ENCODE assay signal across 1 cellular context in genomic region chr2:24049485-24050021, GRCh38.
A peak's percentile ranks its signal among the peaks of the same experiment; 100 is the strongest.
TF ChIP-seq lines count a peak whose summit lies in the region.

TSS of gene FKBP1B (plus strand) at chr2:24049741. CDS start at chr2:24049850, 109 bp downstream.

TF ChIP-seq in HepG2, 621 proteins besides CTCF, POLR2A, EP300 and RAD21 (continued from another document and continues in another):
- no peak for TF ChIP-seq MLXIP (CRISPR knock-in tag; IDR thresholded peaks at IDR 0.05; ENCODE audit: borderline replicate concordance)
- TF ChIP-seq, protein P1, sequence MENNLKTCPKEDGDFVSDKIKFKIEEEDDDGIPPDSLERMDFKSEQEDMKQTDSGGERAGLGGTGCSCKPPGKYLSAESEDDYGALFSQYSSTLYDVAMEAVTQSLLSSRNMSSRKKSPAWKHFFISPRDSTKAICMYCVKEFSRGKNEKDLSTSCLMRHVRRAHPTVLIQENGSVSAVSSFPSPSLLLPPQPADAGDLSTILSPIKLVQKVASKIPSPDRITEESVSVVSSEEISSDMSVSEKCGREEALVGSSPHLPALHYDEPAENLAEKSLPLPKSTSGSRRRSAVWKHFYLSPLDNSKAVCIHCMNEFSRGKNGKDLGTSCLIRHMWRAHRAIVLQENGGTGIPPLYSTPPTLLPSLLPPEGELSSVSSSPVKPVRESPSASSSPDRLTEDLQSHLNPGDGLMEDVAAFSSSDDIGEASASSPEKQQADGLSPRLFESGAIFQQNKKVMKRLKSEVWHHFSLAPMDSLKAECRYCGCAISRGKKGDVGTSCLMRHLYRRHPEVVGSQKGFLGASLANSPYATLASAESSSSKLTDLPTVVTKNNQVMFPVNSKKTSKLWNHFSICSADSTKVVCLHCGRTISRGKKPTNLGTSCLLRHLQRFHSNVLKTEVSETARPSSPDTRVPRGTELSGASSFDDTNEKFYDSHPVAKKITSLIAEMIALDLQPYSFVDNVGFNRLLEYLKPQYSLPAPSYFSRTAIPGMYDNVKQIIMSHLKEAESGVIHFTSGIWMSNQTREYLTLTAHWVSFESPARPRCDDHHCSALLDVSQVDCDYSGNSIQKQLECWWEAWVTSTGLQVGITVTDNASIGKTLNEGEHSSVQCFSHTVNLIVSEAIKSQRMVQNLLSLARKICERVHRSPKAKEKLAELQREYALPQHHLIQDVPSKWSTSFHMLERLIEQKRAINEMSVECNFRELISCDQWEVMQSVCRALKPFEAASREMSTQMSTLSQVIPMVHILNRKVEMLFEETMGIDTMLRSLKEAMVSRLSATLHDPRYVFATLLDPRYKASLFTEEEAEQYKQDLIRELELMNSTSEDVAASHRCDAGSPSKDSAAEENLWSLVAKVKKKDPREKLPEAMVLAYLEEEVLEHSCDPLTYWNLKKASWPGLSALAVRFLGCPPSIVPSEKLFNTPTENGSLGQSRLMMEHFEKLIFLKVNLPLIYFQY (CRISPR knock-in tag; IDR thresholded peaks at IDR 0.05; ENCODE audit: borderline replicate concordance) = no peak
- TF ChIP-seq SALL1 (CRISPR knock-in tag; IDR thresholded peaks at IDR 0.05) = peak; percentile 49; the same call in 1 of the 2 replicates
- TF ChIP-seq ZNF101 (CRISPR knock-in tag; IDR thresholded peaks at IDR 0.05; ENCODE audit: borderline replicate concordance, low read depth) = 0 out of 2 replicates have a peak, but pooled peaks have one; percentile 55
- peak; percentile 93 for TF ChIP-seq SP4 (CRISPR knock-in tag; IDR thresholded peaks at IDR 0.05)
- no peak for TF ChIP-seq PRDM4 (CRISPR knock-in tag; IDR thresholded peaks at IDR 0.05; ENCODE audit: borderline replicate concordance)
- 0 out of 2 replicates have a peak, but pooled peaks have one; percentile 44 for TF ChIP-seq ZNF430 (CRISPR knock-in tag; IDR thresholded peaks at IDR 0.05)
- TF ChIP-seq, protein P2, sequence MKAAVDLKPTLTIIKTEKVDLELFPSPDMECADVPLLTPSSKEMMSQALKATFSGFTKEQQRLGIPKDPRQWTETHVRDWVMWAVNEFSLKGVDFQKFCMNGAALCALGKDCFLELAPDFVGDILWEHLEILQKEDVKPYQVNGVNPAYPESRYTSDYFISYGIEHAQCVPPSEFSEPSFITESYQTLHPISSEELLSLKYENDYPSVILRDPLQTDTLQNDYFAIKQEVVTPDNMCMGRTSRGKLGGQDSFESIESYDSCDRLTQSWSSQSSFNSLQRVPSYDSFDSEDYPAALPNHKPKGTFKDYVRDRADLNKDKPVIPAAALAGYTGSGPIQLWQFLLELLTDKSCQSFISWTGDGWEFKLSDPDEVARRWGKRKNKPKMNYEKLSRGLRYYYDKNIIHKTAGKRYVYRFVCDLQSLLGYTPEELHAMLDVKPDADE (CRISPR knock-in tag; IDR thresholded peaks at IDR 0.05) = no peak
- 0 out of 2 replicates have a peak, but pooled peaks have one; percentile 50 for TF ChIP-seq RELA (CRISPR knock-in tag; IDR thresholded peaks at IDR 0.05)
- TF ChIP-seq, protein P3, sequence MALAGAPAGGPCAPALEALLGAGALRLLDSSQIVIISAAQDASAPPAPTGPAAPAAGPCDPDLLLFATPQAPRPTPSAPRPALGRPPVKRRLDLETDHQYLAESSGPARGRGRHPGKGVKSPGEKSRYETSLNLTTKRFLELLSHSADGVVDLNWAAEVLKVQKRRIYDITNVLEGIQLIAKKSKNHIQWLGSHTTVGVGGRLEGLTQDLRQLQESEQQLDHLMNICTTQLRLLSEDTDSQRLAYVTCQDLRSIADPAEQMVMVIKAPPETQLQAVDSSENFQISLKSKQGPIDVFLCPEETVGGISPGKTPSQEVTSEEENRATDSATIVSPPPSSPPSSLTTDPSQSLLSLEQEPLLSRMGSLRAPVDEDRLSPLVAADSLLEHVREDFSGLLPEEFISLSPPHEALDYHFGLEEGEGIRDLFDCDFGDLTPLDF (CRISPR knock-in tag; IDR thresholded peaks at IDR 0.05) = no peak
- TF ChIP-seq POLR2G (IDR thresholded peaks at IDR 0.05; ENCODE audit: low read depth, low read length) = peak; percentile 86
- TF ChIP-seq, protein P4, sequence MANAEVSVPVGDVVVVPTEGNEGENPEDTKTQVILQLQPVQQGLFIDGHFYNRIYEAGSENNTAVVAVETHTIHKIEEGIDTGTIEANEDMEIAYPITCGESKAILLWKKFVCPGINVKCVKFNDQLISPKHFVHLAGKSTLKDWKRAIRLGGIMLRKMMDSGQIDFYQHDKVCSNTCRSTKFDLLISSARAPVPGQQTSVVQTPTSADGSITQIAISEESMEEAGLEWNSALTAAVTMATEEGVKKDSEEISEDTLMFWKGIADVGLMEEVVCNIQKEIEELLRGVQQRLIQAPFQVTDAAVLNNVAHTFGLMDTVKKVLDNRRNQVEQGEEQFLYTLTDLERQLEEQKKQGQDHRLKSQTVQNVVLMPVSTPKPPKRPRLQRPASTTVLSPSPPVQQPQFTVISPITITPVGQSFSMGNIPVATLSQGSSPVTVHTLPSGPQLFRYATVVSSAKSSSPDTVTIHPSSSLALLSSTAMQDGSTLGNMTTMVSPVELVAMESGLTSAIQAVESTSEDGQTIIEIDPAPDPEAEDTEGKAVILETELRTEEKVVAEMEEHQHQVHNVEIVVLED (CRISPR knock-in tag; IDR thresholded peaks at IDR 0.05; ENCODE audit: borderline replicate concordance) = no peak
- no peak for TF ChIP-seq ARNT (IDR thresholded peaks at IDR 0.05)
- TF ChIP-seq ZNF10 (CRISPR knock-in tag; IDR thresholded peaks at IDR 0.05; ENCODE audit: borderline replicate concordance, low read depth) = no peak
- TF ChIP-seq, protein P5, sequence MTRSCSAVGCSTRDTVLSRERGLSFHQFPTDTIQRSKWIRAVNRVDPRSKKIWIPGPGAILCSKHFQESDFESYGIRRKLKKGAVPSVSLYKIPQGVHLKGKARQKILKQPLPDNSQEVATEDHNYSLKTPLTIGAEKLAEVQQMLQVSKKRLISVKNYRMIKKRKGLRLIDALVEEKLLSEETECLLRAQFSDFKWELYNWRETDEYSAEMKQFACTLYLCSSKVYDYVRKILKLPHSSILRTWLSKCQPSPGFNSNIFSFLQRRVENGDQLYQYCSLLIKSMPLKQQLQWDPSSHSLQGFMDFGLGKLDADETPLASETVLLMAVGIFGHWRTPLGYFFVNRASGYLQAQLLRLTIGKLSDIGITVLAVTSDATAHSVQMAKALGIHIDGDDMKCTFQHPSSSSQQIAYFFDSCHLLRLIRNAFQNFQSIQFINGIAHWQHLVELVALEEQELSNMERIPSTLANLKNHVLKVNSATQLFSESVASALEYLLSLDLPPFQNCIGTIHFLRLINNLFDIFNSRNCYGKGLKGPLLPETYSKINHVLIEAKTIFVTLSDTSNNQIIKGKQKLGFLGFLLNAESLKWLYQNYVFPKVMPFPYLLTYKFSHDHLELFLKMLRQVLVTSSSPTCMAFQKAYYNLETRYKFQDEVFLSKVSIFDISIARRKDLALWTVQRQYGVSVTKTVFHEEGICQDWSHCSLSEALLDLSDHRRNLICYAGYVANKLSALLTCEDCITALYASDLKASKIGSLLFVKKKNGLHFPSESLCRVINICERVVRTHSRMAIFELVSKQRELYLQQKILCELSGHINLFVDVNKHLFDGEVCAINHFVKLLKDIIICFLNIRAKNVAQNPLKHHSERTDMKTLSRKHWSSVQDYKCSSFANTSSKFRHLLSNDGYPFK (CRISPR knock-in tag; IDR thresholded peaks at IDR 0.05; ENCODE audit: borderline replicate concordance) = no peak
- peak; percentile 40; the same call in 1 of the 2 replicates for TF ChIP-seq FOXO1 (CRISPR knock-in tag; IDR thresholded peaks at IDR 0.05)
- no peak for TF ChIP-seq ZFP36 (IDR thresholded peaks at IDR 0.05; ENCODE audit: borderline replicate concordance, low read depth, low read length, partially characterized antibody)
- TF ChIP-seq ZFYVE20 (CRISPR knock-in tag; IDR thresholded peaks at IDR 0.05; ENCODE audit: borderline replicate concordance, low read depth) = no peak
- no peak for TF ChIP-seq TEAD3 (CRISPR knock-in tag; optimal IDR thresholded peaks at IDR 0.05; ENCODE audit: borderline replicate concordance)
- TF ChIP-seq, protein P6, sequence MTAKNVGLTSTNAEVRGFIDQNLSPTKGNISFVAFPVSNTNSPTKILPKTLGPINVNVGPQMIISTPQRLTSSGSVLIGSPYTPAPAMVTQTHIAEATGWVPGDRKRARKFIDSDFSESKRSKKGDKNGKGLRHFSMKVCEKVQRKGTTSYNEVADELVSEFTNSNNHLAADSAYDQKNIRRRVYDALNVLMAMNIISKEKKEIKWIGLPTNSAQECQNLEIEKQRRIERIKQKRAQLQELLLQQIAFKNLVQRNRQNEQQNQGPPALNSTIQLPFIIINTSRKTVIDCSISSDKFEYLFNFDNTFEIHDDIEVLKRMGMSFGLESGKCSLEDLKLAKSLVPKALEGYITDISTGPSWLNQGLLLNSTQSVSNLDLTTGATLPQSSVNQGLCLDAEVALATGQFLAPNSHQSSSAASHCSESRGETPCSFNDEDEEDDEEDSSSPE (CRISPR knock-in tag; IDR thresholded peaks at IDR 0.05) = 0 out of 2 replicates have a peak, but pooled peaks have one; percentile 27
- TF ChIP-seq ZFP82 (CRISPR knock-in tag; IDR thresholded peaks at IDR 0.05; ENCODE audit: borderline replicate concordance) = peak; percentile 54; the same call in 1 of the 2 replicates
- TF ChIP-seq, protein P7, sequence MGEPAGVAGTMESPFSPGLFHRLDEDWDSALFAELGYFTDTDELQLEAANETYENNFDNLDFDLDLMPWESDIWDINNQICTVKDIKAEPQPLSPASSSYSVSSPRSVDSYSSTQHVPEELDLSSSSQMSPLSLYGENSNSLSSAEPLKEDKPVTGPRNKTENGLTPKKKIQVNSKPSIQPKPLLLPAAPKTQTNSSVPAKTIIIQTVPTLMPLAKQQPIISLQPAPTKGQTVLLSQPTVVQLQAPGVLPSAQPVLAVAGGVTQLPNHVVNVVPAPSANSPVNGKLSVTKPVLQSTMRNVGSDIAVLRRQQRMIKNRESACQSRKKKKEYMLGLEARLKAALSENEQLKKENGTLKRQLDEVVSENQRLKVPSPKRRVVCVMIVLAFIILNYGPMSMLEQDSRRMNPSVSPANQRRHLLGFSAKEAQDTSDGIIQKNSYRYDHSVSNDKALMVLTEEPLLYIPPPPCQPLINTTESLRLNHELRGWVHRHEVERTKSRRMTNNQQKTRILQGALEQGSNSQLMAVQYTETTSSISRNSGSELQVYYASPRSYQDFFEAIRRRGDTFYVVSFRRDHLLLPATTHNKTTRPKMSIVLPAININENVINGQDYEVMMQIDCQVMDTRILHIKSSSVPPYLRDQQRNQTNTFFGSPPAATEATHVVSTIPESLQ (CRISPR knock-in tag; conservative IDR thresholded peaks at IDR 0.05) = 0 out of 2 replicates have a peak, but pooled peaks have one; percentile 39
- no peak for TF ChIP-seq BRCA1 (CRISPR knock-in tag; IDR thresholded peaks at IDR 0.05)
- no peak for TF ChIP-seq MYNN (CRISPR knock-in tag; IDR thresholded peaks at IDR 0.05; ENCODE audit: low read depth)
- TF ChIP-seq ZFX (CRISPR knock-in tag; IDR thresholded peaks at IDR 0.05; ENCODE audit: low read depth) = peak; percentile 13
- TF ChIP-seq, protein P8, sequence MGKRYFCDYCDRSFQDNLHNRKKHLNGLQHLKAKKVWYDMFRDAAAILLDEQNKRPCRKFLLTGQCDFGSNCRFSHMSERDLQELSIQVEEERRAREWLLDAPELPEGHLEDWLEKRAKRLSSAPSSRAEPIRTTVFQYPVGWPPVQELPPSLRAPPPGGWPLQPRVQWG (CRISPR knock-in tag; IDR thresholded peaks at IDR 0.05; ENCODE audit: borderline replicate concordance, low read depth) = no peak
- TF ChIP-seq ZNF746 (CRISPR knock-in tag; IDR thresholded peaks at IDR 0.05) = no peak
- TF ChIP-seq KLF15 (CRISPR knock-in tag; IDR thresholded peaks at IDR 0.05; ENCODE audit: borderline replicate concordance) = no peak
- TF ChIP-seq KDM5B (CRISPR knock-in tag; IDR thresholded peaks at IDR 0.05; ENCODE audit: borderline replicate concordance) = no peak; the same call in 1 of the 2 replicates
- TF ChIP-seq ZNF20 (CRISPR knock-in tag; IDR thresholded peaks at IDR 0.05) = no peak
- no peak for TF ChIP-seq GLI4 (CRISPR knock-in tag; IDR thresholded peaks at IDR 0.05; ENCODE audit: borderline replicate concordance)
- peak; percentile 14; the same call in 1 of the 2 replicates for TF ChIP-seq ESRRA (CRISPR knock-in tag; IDR thresholded peaks at IDR 0.05; ENCODE audit: low read depth)
